In genomic region chr1:41658444-41659158, GRCh38 we compare ENCODE assay signal across 15 cellular contexts.
DNase-seq lines count a peak whose midpoint lies in the region; ATAC-seq and TF ChIP-seq lines count a peak whose summit lies in the region.
"Had no signal": no experiment of that assay in that cellular context is flagged by ENCODE, and none has a peak within 500 bp of the region (broad histone marks: within the 10 kb centered on the region; RNA-seq: fewer than 3 reads in every experiment).

No MANE protein-coding gene starts in this region.

- peaks cover 30% of the 10 kb centered on the region for H3K36me3 Mint-ChIP-seq in activated naive CD4-positive, alpha-beta T cell treated with anti-CD3 and anti-CD28 coated beads, Interleukin-2, amount 50 U/mL, for 24 hours
- H3K36me3 Mint-ChIP-seq in activated naive CD8-positive, alpha-beta T cell treated with anti-CD3 and anti-CD28 coated beads for 36 hours: peaks cover 61% of the 10 kb centered on the region

- no peaks in the 10 kb centered on the region for H3K27me3 Mint-ChIP-seq in activated naive CD4-positive, alpha-beta T cell treated with anti-CD3 and anti-CD28 coated beads, Interleukin-2, amount 50 U/mL, for 24 hours
- no peaks in the 10 kb centered on the region for H3K27me3 Mint-ChIP-seq in activated naive CD8-positive, alpha-beta T cell treated with anti-CD3 and anti-CD28 coated beads for 36 hours

- no peak overlapping the region for H3K27ac ChIP-seq in suprapubic skin
- H3K27ac ChIP-seq: RWPE1 had no signal

- no peak for TF ChIP-seq POLR2A in suprapubic skin (IDR thresholded peaks at IDR 0.05)

- no peak for ATAC-seq in HG03378 (IDR thresholded peaks at IDR 0.05; ENCODE audit: unreplicated experiment)
- ATAC-seq in GM18907 (IDR thresholded peaks at IDR 0.05; ENCODE audit: unreplicated experiment): no peak
- no peak for ATAC-seq in HG03354 (IDR thresholded peaks at IDR 0.05; ENCODE audit: poor library complexity, severe bottlenecking, unreplicated experiment)
- ATAC-seq: left colon had no signal

- TF ChIP-seq CTCF in suprapubic skin (IDR thresholded peaks at IDR 0.05): no peak

- no peaks in the 10 kb centered on the region for H3K9me3 Mint-ChIP-seq in activated naive CD4-positive, alpha-beta T cell treated with anti-CD3 and anti-CD28 coated beads, Interleukin-2, amount 50 U/mL, for 24 hours
- H3K9me3 Mint-ChIP-seq in activated naive CD8-positive, alpha-beta T cell treated with anti-CD3 and anti-CD28 coated beads for 36 hours: no peaks in the 10 kb centered on the region
- H3K9me3 Mint-ChIP-seq: H9 had no signal

- H3K36me3 ChIP-seq in suprapubic skin: no peaks in the 10 kb centered on the region

- H3K4me3 Mint-ChIP-seq in activated naive CD4-positive, alpha-beta T cell treated with anti-CD3 and anti-CD28 coated beads, Interleukin-2, amount 50 U/mL, for 24 hours: peak overlapping the region; percentile 83
- peak overlapping the region; percentile 96 for H3K4me3 Mint-ChIP-seq in activated naive CD8-positive, alpha-beta T cell treated with anti-CD3 and anti-CD28 coated beads for 36 hours
- H3K4me3 Mint-ChIP-seq: H9 had no signal

- DNase-seq in activated naive CD4-positive, alpha-beta T cell (lab: John Stamatoyannopoulos, UW): no peak
- DNase-seq in NCI-H524 (lab: John Stamatoyannopoulos, UW) (peak; percentile 68 to 77), suprapubic skin (ENCODE audit: low spot score in 2 of 2) (peak; percentile 51 to 54)
- DNase-seq in activated naive CD8-positive, alpha-beta T cell treated with anti-CD3 and anti-CD28 coated beads for 36 hours: no peak
- DNase-seq: activated CD4-positive, CD25-positive, alpha-beta regulatory T cell treated with anti-CD3 and anti-CD28 coated beads, Interleukin-2, amount 50 U/mL, for 72 hours; effector CD8-positive, alpha-beta T cell; H9; NCI-H2081; stimulated activated CD4-positive, alpha-beta T cell treated with anti-CD3 and anti-CD28 coated beads, Interleukin-12 subunit alpha, Interleukin-12 subunit beta, amount 100 ng/mL, for 4 hours had no signal

- TF ChIP-seq EP300 in suprapubic skin (IDR thresholded peaks at IDR 0.05): no peak

- no peak overlapping the region for H3K4me3 ChIP-seq in suprapubic skin

- H3K27ac Mint-ChIP-seq in activated naive CD4-positive, alpha-beta T cell treated with anti-CD3 and anti-CD28 coated beads, Interleukin-2, amount 50 U/mL, for 24 hours: peak overlapping the region; percentile 41
- H3K27ac Mint-ChIP-seq in activated naive CD8-positive, alpha-beta T cell treated with anti-CD3 and anti-CD28 coated beads for 36 hours: peak overlapping the region; percentile 62

- H3K4me1 ChIP-seq in suprapubic skin: peaks cover 40% of the 10 kb centered on the region

- no peaks in the 10 kb centered on the region for H3K27me3 ChIP-seq in suprapubic skin

- 82% methylated on average over 12 of the region's 12 CpGs for WGBS in suprapubic skin

- peaks cover 64% of the 10 kb centered on the region for H3K4me1 Mint-ChIP-seq in activated naive CD4-positive, alpha-beta T cell treated with anti-CD3 and anti-CD28 coated beads, Interleukin-2, amount 50 U/mL, for 24 hours
- peaks cover 71% of the 10 kb centered on the region for H3K4me1 Mint-ChIP-seq in activated naive CD8-positive, alpha-beta T cell treated with anti-CD3 and anti-CD28 coated beads for 36 hours

- H3K9me3 ChIP-seq in suprapubic skin: no peaks in the 10 kb centered on the region

Comparison
In these comparisons a context has a peak if more than half of its experiments do, and no peak if none do; other contexts are left out.
1. DNase-seq: peak in NCI-H524 (2 of 2) and suprapubic skin (2 of 2); none in activated naive CD4-positive, alpha-beta T cell (0 of 4) and activated naive CD8-positive, alpha-beta T cell treated with anti-CD3 and anti-CD28 coated beads for 36 hours (single experiment).